9 cellular contexts compared by ENCODE assay signal in genomic region chr3:193190387-193190786, GRCh38. TPM values are rescaled to one million over a fixed set of nuclear protein-coding genes. Genes with fewer than 3 reads are reported as not detected.
DNase-seq lines count a peak whose midpoint lies in the region; ATAC-seq, FAIRE-seq and TF ChIP-seq lines count a peak whose summit lies in the region.
"Had no signal": no experiment of that assay in that cellular context is flagged by ENCODE, and none has a peak within 500 bp of the region (broad histone marks: within the 10 kb centered on the region; RNA-seq: fewer than 3 reads in every experiment).

No MANE protein-coding gene starts in this region.

- H3K4me1 ChIP-seq in A673 (ENCODE audit: insufficient read depth, low read length, poor library complexity, severe bottlenecking) (no peaks in the 10 kb centered on the region), NT2/D1 (ENCODE audit: insufficient read depth, insufficient read length) (no peaks in the 10 kb centered on the region)

- DNase-seq in A673 (ENCODE audit: low spot score), result peak; percentile 62
- peak; percentile 56 for DNase-seq in HT-29 (ENCODE audit: low spot score)
- DNase-seq in NT2/D1 (ENCODE audit: low read depth, low spot score), result peak; percentile 76
- peak; percentile 2 to 6 for DNase-seq in frontal cortex (ENCODE audit: low spot score in 2 of 2)
- DNase-seq in superior temporal gyrus (ENCODE audit: extremely low spot score), result peak; percentile 55
- no peak for DNase-seq in HK-2 (ENCODE audit: unreplicated experiment)
- no peak for DNase-seq in glomerular visceral epithelial cell (ENCODE audit: extremely low spot score)

- H3K4me3 ChIP-seq in A673 (ENCODE audit: low read depth, low read length, poor library complexity, severe bottlenecking) (no peak overlapping the region), NT2/D1 (ENCODE audit: insufficient read length, low read depth) (no peak overlapping the region)

- ATAC-seq in GM18505 (IDR thresholded peaks at IDR 0.05; ENCODE audit: unreplicated experiment), result peak; percentile 53

- no peaks in the 10 kb centered on the region for H3K36me3 ChIP-seq in A673 (ENCODE audit: insufficient read depth, low read length, poor library complexity, severe bottlenecking)
- H3K36me3 ChIP-seq in NT2/D1 (ENCODE audit: insufficient read depth, insufficient read length, low read length), result no peaks in the 10 kb centered on the region

- H3K9ac ChIP-seq in NT2/D1 (ENCODE audit: insufficient read length, low read depth), result no peak overlapping the region

- CTCF ChIA-PET in A673 (lab: Charles Lee), result no interaction called here

- peak; percentile 69 for TF ChIP-seq CTCF in A673 (conservative IDR thresholded peaks at IDR 0.05; ENCODE audit: low read depth, low read length)

- POLR2A ChIA-PET in A673 (lab: Charles Lee; ENCODE audit: low non-redundant PET), result no interaction called here

- intact Hi-C loops in A673 (cut with micrococcal nuclease; ENCODE audit: unreplicated experiment), result loop anchor here (2.0 to 5.0 kb wide), 2 partner anchors 378 to 382 kb away; no protein-coding TSS in a partner anchor

- no TSS peak for BruUV-seq in A673 (replicated peaks; lab: Mats Ljungman, UMichigan)

- FAIRE-seq in frontal cortex (lab: Jason Lieb, UNC), result no peak
- FAIRE-seq: GM18507 had no signal

- H3K27ac ChIP-seq in A673 (ENCODE audit: low read depth, low read length, poor library complexity, severe bottlenecking), result no peak overlapping the region

- H3K27me3 ChIP-seq in A673 (replicated peaks; ENCODE audit: insufficient read depth, low read depth, low read length, poor library complexity), result no peaks in the 10 kb centered on the region
- no peaks in the 10 kb centered on the region for H3K27me3 ChIP-seq in NT2/D1 (ENCODE audit: insufficient read depth, insufficient read length)

- no peak for TF ChIP-seq POLR2A in GM18505 (IDR thresholded peaks at IDR 0.05; ENCODE audit: borderline replicate concordance, extremely low read depth, insufficient read depth, insufficient read length)

- H3K9me3 ChIP-seq in A673 (ENCODE audit: low read depth, low read length, poor library complexity, severe bottlenecking), result no peaks in the 10 kb centered on the region
- no peaks in the 10 kb centered on the region for H3K9me3 ChIP-seq in NT2/D1 (ENCODE audit: insufficient read depth, low read length)

RNA-seq across cellular contexts. Expression of gene PLAAT1, which starts 50.6 kb away (rescaled TPM):
- total RNA-seq in A673 (2021) (0.75 and 1.4 TPM in 2 replicates), frontal cortex (18.3 TPM)
- 0.51 TPM in 1 of 2 replicates, not detected in the other for total RNA-seq in HT-29 (2014; rRNA removed; shearing (Covaris generic))

Comparison
In these comparisons a context has a peak if more than half of its experiments do, and no peak if none do; other contexts are left out.
1. DNase-seq: peak in A673 (single experiment), HT-29 (single experiment), NT2/D1 (single experiment), frontal cortex (2 of 2) and superior temporal gyrus (single experiment); none in HK-2 (single experiment) and glomerular visceral epithelial cell (single experiment).